8 cellular contexts compared by ENCODE assay signal in genomic region chr20:36951198-36951976, GRCh38. TPM values are rescaled to one million over a fixed set of nuclear protein-coding genes. Genes with fewer than 3 reads are reported as not detected.
A peak's percentile ranks its signal among the peaks of the same experiment; 100 is the strongest.
DNase-seq lines count a peak whose midpoint lies in the region; ATAC-seq and TF ChIP-seq lines count a peak whose summit lies in the region.

Gene SAMHD1 (minus strand): TSS chr20:36951708. CDS start chr20:36951643, 65 bp downstream.

- ATAC-seq in GM21360 (IDR thresholded peaks at IDR 0.05; ENCODE audit: unreplicated experiment): peak; percentile 85

- H3K4me3 Mint-ChIP-seq in endodermal cell: peak within 1 kb of the TSS; percentile 75

- 0% methylated on average over 29 to 66 of the region's 66 CpGs for WGBS in endodermal cell (ENCODE audit: insufficient coverage in 1 of 2, insufficient read length in 1 of 2), 2 experiments
- WGBS in mesodermal cell (ENCODE audit: insufficient coverage in 2 of 2), 2 experiments: 0 to 1% methylated on average over 57 to 63 of the region's 66 CpGs

- H3K9me3 Mint-ChIP-seq in endodermal cell: no peaks in the 10 kb centered on the region

- no peaks in the 10 kb centered on the region for H3K36me3 Mint-ChIP-seq in endodermal cell (ENCODE audit: low read depth)

- DNase-seq in COR-L47 (lab: John Stamatoyannopoulos, UW): peak; percentile 98
- peak; percentile 95 for DNase-seq in HT1080 (ENCODE audit: low read depth)
- peak; percentile 96 for DNase-seq in NT2/D1 (ENCODE audit: low read depth, low spot score)
- peak; percentile 50 for DNase-seq in activated CD8-positive, alpha-beta memory T cell treated with anti-CD3 and anti-CD28 coated beads, Interleukin-2, amount 50 U/mL, for 1 hour (ENCODE audit: extremely low read depth)
- peak; percentile 99 for DNase-seq in endodermal cell
- peak; percentile 78 to 79 for DNase-seq in stimulated activated CD8-positive, alpha-beta memory T cell treated with anti-CD3 and anti-CD28 coated beads, Interleukin-15, amount 100 ng/mL, for 4 hours (ENCODE audit: low read depth in 2 of 2)

- H3K36me3 ChIP-seq in NT2/D1 (ENCODE audit: insufficient read depth, insufficient read length, low read length): no peaks in the 10 kb centered on the region
- H3K36me3 ChIP-seq in endodermal cell (ENCODE audit: control insufficient read depth, insufficient read depth, low read length): no peaks in the 10 kb centered on the region
- H3K36me3 ChIP-seq in mesodermal cell (ENCODE audit: control insufficient read depth, insufficient read depth, low read length): no peaks in the 10 kb centered on the region

- H3K4me1 ChIP-seq in NT2/D1 (ENCODE audit: insufficient read depth, insufficient read length) (no peaks in the 10 kb centered on the region), endodermal cell (ENCODE audit: control insufficient read depth, insufficient read depth, low read length) (peaks cover 4% of the 10 kb centered on the region), mesodermal cell (ENCODE audit: control insufficient read depth, insufficient read depth, low read length, poor library complexity, severe bottlenecking) (peaks cover 4% of the 10 kb centered on the region)

- peak within 1 kb of the TSS; percentile 84 for H3K27ac Mint-ChIP-seq in endodermal cell

- H3K9me3 ChIP-seq in NT2/D1 (ENCODE audit: insufficient read depth, low read length) (no peaks in the 10 kb centered on the region), endodermal cell (ENCODE audit: control insufficient read depth, low read length) (no peaks in the 10 kb centered on the region), mesodermal cell (ENCODE audit: control insufficient read depth, low read length) (no peaks in the 10 kb centered on the region)

- peaks cover 11% of the 10 kb centered on the region for H3K4me1 Mint-ChIP-seq in endodermal cell

- peaks cover 50% of the 10 kb centered on the region for H3K27me3 Mint-ChIP-seq in endodermal cell (ENCODE audit: insufficient read depth)

- H3K27ac ChIP-seq in endodermal cell (ENCODE audit: low read depth, low read length) (no peak within 1 kb of the TSS), mesodermal cell (ENCODE audit: low read depth, low read length, severe bottlenecking) (no peak within 1 kb of the TSS)

- H3K4me3 ChIP-seq in NT2/D1 (ENCODE audit: insufficient read length, low read depth) (peak within 1 kb of the TSS; percentile 58), endodermal cell (ENCODE audit: low read length) (peak within 1 kb of the TSS; percentile 79), mesodermal cell (ENCODE audit: extremely low read depth, insufficient read depth, low read length, poor library complexity, severe bottlenecking) (peak within 1 kb of the TSS; percentile 78)

- no peak for TF ChIP-seq CTCF in endodermal cell (conservative IDR thresholded peaks at IDR 0.05)

- H3K9ac ChIP-seq in NT2/D1 (ENCODE audit: insufficient read length, low read depth) (peak within 1 kb of the TSS; percentile 88), endodermal cell (ENCODE audit: extremely low read depth, low read length, poor library complexity, severe bottlenecking) (no peak within 1 kb of the TSS)

- H3K27me3 ChIP-seq in NT2/D1 (ENCODE audit: insufficient read depth, insufficient read length) (no peaks in the 10 kb centered on the region), endodermal cell (ENCODE audit: control insufficient read depth, insufficient read depth, low read length, poor library complexity, severe bottlenecking) (peaks cover 48% of the 10 kb centered on the region)

RNA-seq across cellular contexts. Expression of gene SAMHD1, which starts in this region (rescaled TPM):
- total RNA-seq in HT1080 (2014; rRNA removed; shearing (Covaris generic)): 12.9 and 15.4 TPM in 2 replicates
- 6.6 and 7.6 TPM in 2 replicates for polyA plus RNA-seq in HT1080 (2015; cell fraction: cytosol; rRNA removed)
- polyA plus RNA-seq in HT1080 (2015; cell fraction: nucleus; rRNA removed): 11.6 and 12.1 TPM in 2 replicates
- total RNA-seq in endodermal cell: 1 to 10 TPM; 3.7 to 4.9 TPM
- polyA plus RNA-seq in endodermal cell (2013, experiment 1 of 2): 6.9 TPM
- polyA plus RNA-seq in endodermal cell (2013, experiment 2 of 2): 4.2 TPM
- polyA plus RNA-seq in mesodermal cell (2013, experiment 1 of 2): 4.1 TPM
- polyA plus RNA-seq in mesodermal cell (2013, experiment 2 of 2): 2.9 TPM
